ENCODE assay signal across 1 cellular context in genomic region chr17:29588017-29588557, GRCh38.
TF ChIP-seq lines count a peak whose summit lies in the region.

No MANE protein-coding gene starts in this region.

TF ChIP-seq in HCT116, 20 proteins besides CTCF, POLR2A, EP300 and RAD21:
- TF ChIP-seq ATF3 (IDR thresholded peaks at IDR 0.05) (no peak), TCF7L2 (IDR thresholded peaks at IDR 0.05; ENCODE audit: borderline replicate concordance, extremely low read depth, insufficient read depth, insufficient read length) (no peak), ELF1 (IDR thresholded peaks at IDR 0.05; ENCODE audit: borderline replicate concordance, low read depth) (no peak), SIN3A (IDR thresholded peaks at IDR 0.05; ENCODE audit: low read depth) (no peak), ZNF274 (IDR thresholded peaks at IDR 0.05; ENCODE audit: low read depth, low read length) (no peak), CEBPB (IDR thresholded peaks at IDR 0.05; ENCODE audit: low read depth) (no peak), ZFX (IDR thresholded peaks at IDR 0.05) (no peak), EZH2phosphoT487 (IDR thresholded peaks at IDR 0.05; ENCODE audit: borderline replicate concordance) (no peak), SRF (IDR thresholded peaks at IDR 0.05; ENCODE audit: low read depth) (no peak), EGR1 (IDR thresholded peaks at IDR 0.05; ENCODE audit: low read depth) (no peak), CBX3 (IDR thresholded peaks at IDR 0.05; ENCODE audit: low read depth) (no peak), REST (IDR thresholded peaks at IDR 0.05; ENCODE audit: low read depth) (no peak), MAX (IDR thresholded peaks at IDR 0.05) (no peak), YY1 (IDR thresholded peaks at IDR 0.05; ENCODE audit: extremely low read depth, insufficient replicate concordance, low read depth, low read length) (no peak), JUND (IDR thresholded peaks at IDR 0.05) (no peak)
TF ChIP-seq in HCT116: peak in this region for 0.
